28 cellular contexts compared by ENCODE assay signal in the genomic region with DNA sequence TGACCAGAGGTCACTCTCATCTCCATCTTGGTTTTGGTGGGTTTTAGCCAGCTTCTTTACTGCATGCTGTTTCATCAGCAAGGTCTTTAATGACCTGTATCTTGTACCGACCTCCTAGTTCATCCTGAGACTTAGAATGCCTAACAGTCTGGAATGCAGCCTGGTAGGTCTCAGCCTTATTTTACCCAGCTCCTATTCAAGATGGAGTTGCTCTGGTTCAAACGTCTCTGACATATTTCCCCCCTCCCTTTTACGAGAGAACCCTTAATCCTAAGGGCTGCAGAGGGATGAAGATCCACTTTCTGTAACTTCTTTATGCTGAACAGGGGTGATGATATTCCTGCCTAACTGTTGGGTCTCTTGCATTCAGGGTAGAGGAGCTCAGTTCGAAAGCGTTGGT.
"Had no signal": no experiment of that assay in that cellular context is flagged by ENCODE, and none has a peak within 500 bp of the region (broad histone marks: within the 10 kb centered on the region; RNA-seq: fewer than 3 reads in every experiment).

No MANE protein-coding gene starts in this region.

- H3K4me1 ChIP-seq: lower lobe of right lung had no signal

- H3K27me3 Mint-ChIP-seq: naive thymus-derived CD8-positive, alpha-beta T cell; stimulated activated naive B cell treated with anti-CD40 and anti-IgM and Interleukin-4, amounts not matched to agents 10 μg/mL and 1 μg/mL and 100 μg/mL, for 72 hours; stimulated activated naive CD8-positive, alpha-beta T cell treated with anti-CD3 and anti-CD28 coated beads, Interleukin-15, Interleukin-2, amounts not matched to agents 100 ng/mL and 50 ng/mL, for 24 hours had no signal

- H3K27ac ChIP-seq: coronary artery, esophagus squamous epithelium, left ventricle myocardium inferior, lower lobe of right lung, ovary, psoas muscle, skin epidermis, spleen, thoracic aorta, vagina had no signal

- FAIRE-seq: endometrium had no signal

- DNase-seq: dermis blood vessel endothelial cell; effector memory CD4-positive, alpha-beta T cell; erythroblast; esophagus squamous epithelium; foreskin melanocyte; hypothalamus; immature natural killer cell; islet precursor cell; kidney glomerular epithelial cell; left colon; left ventricle myocardium inferior; lower lobe of right lung; naive thymus-derived CD8-positive, alpha-beta T cell; nephron progenitor cell; nucleus accumbens; ovary; psoas muscle; right cardiac atrium; spleen; stimulated activated CD4-positive, alpha-beta T cell treated with anti-CD3 and anti-CD28 coated beads, Interleukin-2, amount 100 ng/mL, for 48 hours; stimulated activated naive B cell treated with anti-CD40 and anti-IgM and Interleukin-4, amounts not matched to agents 10 μg/mL and 1 μg/mL and 100 μg/mL, for 72 hours; transverse colon had no signal

- H3K36me3 ChIP-seq: ovary, thoracic aorta, transverse colon, vagina had no signal

- ATAC-seq: lower lobe of right lung; naive thymus-derived CD8-positive, alpha-beta T cell; psoas muscle; right cardiac atrium; stimulated activated naive B cell treated with anti-CD40 and anti-IgM and Interleukin-4, amounts not matched to agents 10 μg/mL and 1 μg/mL and 100 μg/mL, for 72 hours had no signal

- H3K9me3 ChIP-seq: esophagus squamous epithelium, left ventricle myocardium inferior, lower lobe of right lung, ovary, psoas muscle, spleen, thoracic aorta, transverse colon, vagina had no signal

- H3K27me3 ChIP-seq: esophagus squamous epithelium, ovary, spleen, transverse colon, vagina had no signal

- H3K9me3 Mint-ChIP-seq: immature natural killer cell; naive thymus-derived CD8-positive, alpha-beta T cell; nephron progenitor cell; stimulated activated naive B cell treated with anti-CD40 and anti-IgM and Interleukin-4, amounts not matched to agents 10 μg/mL and 1 μg/mL and 100 μg/mL, for 72 hours; stimulated activated naive CD8-positive, alpha-beta T cell treated with anti-CD3 and anti-CD28 coated beads, Interleukin-15, Interleukin-2, amounts not matched to agents 100 ng/mL and 50 ng/mL, for 24 hours had no signal

- H3K27ac Mint-ChIP-seq: nephron progenitor cell; stimulated activated naive B cell treated with anti-CD40 and anti-IgM and Interleukin-4, amounts not matched to agents 10 μg/mL and 1 μg/mL and 100 μg/mL, for 72 hours; stimulated activated naive CD8-positive, alpha-beta T cell treated with anti-CD3 and anti-CD28 coated beads, Interleukin-15, Interleukin-2, amounts not matched to agents 100 ng/mL and 50 ng/mL, for 24 hours had no signal

- H3K4me3 Mint-ChIP-seq: immature natural killer cell; naive thymus-derived CD8-positive, alpha-beta T cell; nephron progenitor cell; stimulated activated naive B cell treated with anti-CD40 and anti-IgM and Interleukin-4, amounts not matched to agents 10 μg/mL and 1 μg/mL and 100 μg/mL, for 72 hours; stimulated activated naive CD8-positive, alpha-beta T cell treated with anti-CD3 and anti-CD28 coated beads, Interleukin-15, Interleukin-2, amounts not matched to agents 100 ng/mL and 50 ng/mL, for 24 hours had no signal

- H3K4me3 ChIP-seq: coronary artery, esophagus squamous epithelium, left ventricle myocardium inferior, lower lobe of right lung, ovary, psoas muscle, skin epidermis, spleen, thoracic aorta, transverse colon, vagina had no signal
